8 cellular contexts compared by ENCODE assay signal in genomic region chr9:35481347-35481975, GRCh38. TPM values are rescaled to one million over a fixed set of nuclear protein-coding genes. Genes with fewer than 3 reads are reported as not detected.
DNase-seq lines count a peak whose midpoint lies in the region; ATAC-seq, FAIRE-seq and TF ChIP-seq lines count a peak whose summit lies in the region.

No MANE protein-coding gene starts in this region.

- ATAC-seq in memory B cell (ENCODE audit: low read depth) = peak; percentile 66
- ATAC-seq in HG03135 (IDR thresholded peaks at IDR 0.05; ENCODE audit: unreplicated experiment) = no peak

- no peak overlapping the region for H3K27ac ChIP-seq in colonic mucosa

- intact Hi-C loops in colonic mucosa (cut with DNase I) = no loop called here

- no peaks in the 10 kb centered on the region for H3K4me1 ChIP-seq in colonic mucosa

- peaks cover 3% of the 10 kb centered on the region for H3K27me3 Mint-ChIP-seq in memory B cell

- DNase-seq in D721Med (ENCODE audit: insufficient read length, low spot score) = no peak
- peak; percentile 54 for DNase-seq in HS-27A (ENCODE audit: low read depth)
- DNase-seq in RPMI8226 = peak; percentile 53
- peak; percentile 64 for DNase-seq in colonic mucosa
- DNase-seq in memory B cell (ENCODE audit: low spot score in 2 of 2) = no peak
- no peak for DNase-seq in GM19240 (ENCODE audit: insufficient read length, low spot score)
- no peak for DNase-seq in inferior parietal cortex (ENCODE audit: extremely low spot score)

- H3K9me3 Mint-ChIP-seq in memory B cell = no peaks in the 10 kb centered on the region

- H3K27ac Mint-ChIP-seq in memory B cell = no peak overlapping the region

- H3K9ac ChIP-seq in colonic mucosa (ENCODE audit: low read depth in 2 of 2, low read length in 2 of 2) = no peak overlapping the region

- no peak for FAIRE-seq in D721Med (lab: Jason Lieb, UNC)

- no peaks in the 10 kb centered on the region for H3K9me3 ChIP-seq in colonic mucosa

- no peak overlapping the region for H3K4me3 ChIP-seq in colonic mucosa

- H3K4me3 Mint-ChIP-seq in memory B cell = no peak overlapping the region

- no peaks in the 10 kb centered on the region for H3K4me1 Mint-ChIP-seq in memory B cell

- no peaks in the 10 kb centered on the region for H3K36me3 ChIP-seq in colonic mucosa

- TF ChIP-seq CTCF in D721Med (IDR thresholded peaks at IDR 0.05; ENCODE audit: insufficient read depth, missing control alignments) (peak; percentile 67), colonic mucosa (IDR thresholded peaks at IDR 0.05) (peak; percentile 67)

- no peaks in the 10 kb centered on the region for H3K27me3 ChIP-seq in colonic mucosa

- H3K36me3 Mint-ChIP-seq in memory B cell = no peaks in the 10 kb centered on the region

RNA-seq across cellular contexts. Expression of gene RUSC2, which starts 8.4 kb away (rescaled TPM):
- total RNA-seq in colonic mucosa = 1 to 10 TPM; 4.7 to 8.6 TPM

Comparison
In these comparisons a context has a peak if more than half of its experiments do, and no peak if none do; other contexts are left out.
1. DNase-seq: peak in HS-27A (single experiment), RPMI8226 (single experiment) and colonic mucosa (single experiment); none in D721Med (single experiment), memory B cell (0 of 2), GM19240 (single experiment) and inferior parietal cortex (single experiment).